ENCODE assay signal across 16 cellular contexts in genomic region chr4:125334936-125335335, GRCh38. TPM values are rescaled to one million over a fixed set of nuclear protein-coding genes. Genes with fewer than 3 reads are reported as not detected.
"Had no signal": no experiment of that assay in that cellular context is flagged by ENCODE, and none has a peak within 500 bp of the region (broad histone marks: within the 10 kb centered on the region; RNA-seq: fewer than 3 reads in every experiment).

No MANE protein-coding gene starts in this region.

- H3K9me3 ChIP-seq: spleen, testis had no signal

- H3K27me3 Mint-ChIP-seq: natural killer cell treated with Interleukin-12 subunit alpha and Interleukin-12 subunit beta and Interleukin-15 and Interleukin-18, amount 100 ng/mL, for 72 hours; stimulated activated memory B cell treated with anti-CD40 and anti-IgM and Interleukin-4, amounts not matched to agents 10 μg/mL and 1 μg/mL and 100 μg/mL, for 72 hours; type B pancreatic cell had no signal

- H2AFZ ChIP-seq: parathyroid adenoma had no signal

- H3K4me1 Mint-ChIP-seq: stimulated activated memory B cell treated with anti-CD40 and anti-IgM and Interleukin-4, amounts not matched to agents 10 μg/mL and 1 μg/mL and 100 μg/mL, for 72 hours had no signal

- H3K4me3 Mint-ChIP-seq: endodermal cell; natural killer cell treated with Interleukin-12 subunit alpha and Interleukin-12 subunit beta and Interleukin-15 and Interleukin-18, amount 100 ng/mL, for 72 hours; stimulated activated memory B cell treated with anti-CD40 and anti-IgM and Interleukin-4, amounts not matched to agents 10 μg/mL and 1 μg/mL and 100 μg/mL, for 72 hours; T-helper 2 cell treated with Interferon-gamma antibody and Interleukin-4, amounts not matched to agents 5 μg/mL and 100 μg/mL, for 36 hours; type B pancreatic cell had no signal

- H3K27ac Mint-ChIP-seq: activated naive CD4-positive, alpha-beta T cell treated with anti-CD3 and anti-CD28 coated beads, Interleukin-2, amount 50 U/mL, for 72 hours; endodermal cell; natural killer cell treated with Interleukin-12 subunit alpha and Interleukin-12 subunit beta and Interleukin-15 and Interleukin-18, amount 100 ng/mL, for 72 hours; stimulated activated memory B cell treated with anti-CD40 and anti-IgM and Interleukin-4, amounts not matched to agents 10 μg/mL and 1 μg/mL and 100 μg/mL, for 72 hours; T-helper 2 cell treated with Interferon-gamma antibody and Interleukin-4, amounts not matched to agents 5 μg/mL and 100 μg/mL, for 36 hours; type B pancreatic cell had no signal

- H3K4me1 ChIP-seq: adrenal gland, testis had no signal

- H3K9ac ChIP-seq: parathyroid adenoma had no signal

- DNase-seq: activated CD4-positive, alpha-beta T cell treated with anti-CD3 and anti-CD28 coated beads, Interleukin-2, amount 50 U/mL, for 4 hours; activated gamma-delta T cell; adrenal gland; endodermal cell; hippocampal formation; spleen; stimulated activated CD4-positive, alpha-beta T cell treated with anti-CD3 and anti-CD28 coated beads, Interleukin-4, amount 100 ng/mL, for 4 hours; SW 1271; testis had no signal

- ATAC-seq: activated naive CD4-positive, alpha-beta T cell treated with anti-CD3 and anti-CD28 coated beads, Interleukin-2, amount 50 U/mL, for 72 hours; natural killer cell treated with Interleukin-12 subunit alpha and Interleukin-12 subunit beta and Interleukin-15 and Interleukin-18, amount 100 ng/mL, for 72 hours; stimulated activated memory B cell treated with anti-CD40 and anti-IgM and Interleukin-4, amounts not matched to agents 10 μg/mL and 1 μg/mL and 100 μg/mL, for 72 hours had no signal

- H3K36me3 ChIP-seq: adrenal gland, cardiac muscle cell, spleen had no signal

- H3K4me3 ChIP-seq: adrenal gland, cardiac muscle cell, spleen, testis had no signal

- H3K9me3 Mint-ChIP-seq: activated naive CD4-positive, alpha-beta T cell treated with anti-CD3 and anti-CD28 coated beads, Interleukin-2, amount 50 U/mL, for 72 hours; endodermal cell; natural killer cell treated with Interleukin-12 subunit alpha and Interleukin-12 subunit beta and Interleukin-15 and Interleukin-18, amount 100 ng/mL, for 72 hours; stimulated activated memory B cell treated with anti-CD40 and anti-IgM and Interleukin-4, amounts not matched to agents 10 μg/mL and 1 μg/mL and 100 μg/mL, for 72 hours; T-helper 2 cell treated with Interferon-gamma antibody and Interleukin-4, amounts not matched to agents 5 μg/mL and 100 μg/mL, for 36 hours; type B pancreatic cell had no signal

- H3K27ac ChIP-seq: adrenal gland, cardiac muscle cell, parathyroid adenoma, testis had no signal

- H3K27me3 ChIP-seq: adrenal gland, cardiac muscle cell, spleen, testis had no signal

- H3K36me3 Mint-ChIP-seq: activated naive CD4-positive, alpha-beta T cell treated with anti-CD3 and anti-CD28 coated beads, Interleukin-2, amount 50 U/mL, for 72 hours; natural killer cell treated with Interleukin-12 subunit alpha and Interleukin-12 subunit beta and Interleukin-15 and Interleukin-18, amount 100 ng/mL, for 72 hours; stimulated activated memory B cell treated with anti-CD40 and anti-IgM and Interleukin-4, amounts not matched to agents 10 μg/mL and 1 μg/mL and 100 μg/mL, for 72 hours; type B pancreatic cell had no signal

RNA-seq across cellular contexts. Expression of gene FAT4, which starts 20.2 kb away (rescaled TPM):
- total RNA-seq: activated naive CD4-positive, alpha-beta T cell treated with anti-CD3 and anti-CD28 coated beads, Interleukin-2, amount 50 U/mL, for 72 hours had no signal
